ENCODE assay signal across 26 cellular contexts in the genomic region with DNA sequence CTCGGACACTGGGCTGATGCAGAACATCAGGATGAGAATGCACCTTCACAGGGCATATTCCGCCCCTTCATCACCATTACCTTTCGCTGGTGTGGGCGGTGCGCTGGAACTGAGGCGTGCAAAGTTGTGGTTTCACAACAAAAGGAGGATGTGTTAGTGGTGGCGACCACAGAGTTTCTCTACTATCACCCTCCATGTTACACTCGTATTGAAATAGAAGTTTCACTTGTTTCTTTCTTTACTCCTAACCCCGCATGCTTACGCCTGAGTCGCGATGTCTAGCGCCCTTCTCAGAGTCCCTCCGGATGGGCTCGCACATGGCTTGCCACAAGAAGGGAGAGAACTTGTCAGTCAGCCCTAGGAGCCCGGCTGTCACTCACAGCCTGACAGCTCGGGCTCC.
"Had no signal": no experiment of that assay in that cellular context is flagged by ENCODE, and none has a peak within 500 bp of the region (broad histone marks: within the 10 kb centered on the region; RNA-seq: fewer than 3 reads in every experiment).

No MANE protein-coding gene starts in this region.

- H3K27me3 Mint-ChIP-seq: activated B cell treated with CpG ODN at 0.5 μM for 24 hours; activated CD4-positive, alpha-beta T cell treated with anti-CD3 and anti-CD28 coated beads, Interleukin-2, amount 10 ng/mL, durations not matched to agents 24 days and 14 days; activated naive CD8-positive, alpha-beta T cell; activated T-helper 17 cell treated with anti-CD3 and anti-CD28 coated beads, Interleukin-2, amount 50 U/mL, for 72 hours; brain; T-cell had no signal

- H3K4me1 Mint-ChIP-seq: activated B cell treated with CpG ODN at 0.5 μM for 24 hours; activated CD4-positive, alpha-beta T cell treated with anti-CD3 and anti-CD28 coated beads, Interleukin-2, amount 10 ng/mL, durations not matched to agents 24 days and 14 days; activated T-helper 17 cell treated with anti-CD3 and anti-CD28 coated beads, Interleukin-2, amount 50 U/mL, for 72 hours; T-cell had no signal

- ATAC-seq: activated T-helper 17 cell treated with anti-CD3 and anti-CD28 coated beads, Interleukin-2, amount 50 U/mL, for 72 hours; T-cell had no signal

- H3K27ac Mint-ChIP-seq: activated B cell treated with CpG ODN at 0.5 μM for 24 hours; activated CD4-positive, alpha-beta T cell treated with anti-CD3 and anti-CD28 coated beads, Interleukin-2, amount 10 ng/mL, durations not matched to agents 24 days and 14 days; activated naive CD4-positive, alpha-beta T cell treated with anti-CD3 and anti-CD28 coated beads for 36 hours; activated naive CD8-positive, alpha-beta T cell; activated T-helper 17 cell treated with anti-CD3 and anti-CD28 coated beads, Interleukin-2, amount 50 U/mL, for 72 hours; T-cell had no signal

- H3K4me1 ChIP-seq: Peyer's patch, SJSA1 had no signal

- DNase-seq: activated B cell treated with CpG ODN at 0.5 μM for 24 hours; activated CD4-positive, alpha-beta T cell treated with anti-CD3 and anti-CD28 coated beads for 1 hour; activated CD4-positive, alpha-beta T cell treated with anti-CD3 and anti-CD28 coated beads, Interleukin-2, amount 50 U/mL, for 48 hours; activated gamma-delta T cell; activated naive CD4-positive, alpha-beta T cell treated with anti-CD3 and anti-CD28 coated beads for 36 hours; activated T-cell treated with anti-CD3 and anti-CD28 coated beads for 4 hours; activated T-cell treated with anti-CD3 and anti-CD28 coated beads, Interleukin-2, amount 50 U/mL, for 48 hours; amygdala; MG63; NCI-H1105 treated with DMSO at 0.1 percent for 48 hours; NCI-H1436 treated with DMSO at 0.1 percent for 48 hours; NCI-H187; NCI-H2081; NCI-H446; NCI-H524; Peyer's patch; Right ventricle myocardium superior; T-cell; T-helper 2 cell; T1000 had no signal

- H3K27ac ChIP-seq: Peyer's patch, RWPE1, SJSA1 had no signal

- H3K27me3 ChIP-seq: MG63, Peyer's patch, SJSA1 had no signal

- H3K4me3 ChIP-seq: MG63, Peyer's patch, SJSA1 had no signal

- H3K4me3 Mint-ChIP-seq: activated B cell treated with CpG ODN at 0.5 μM for 24 hours; activated CD4-positive, alpha-beta T cell treated with anti-CD3 and anti-CD28 coated beads, Interleukin-2, amount 10 ng/mL, durations not matched to agents 24 days and 14 days; activated naive CD4-positive, alpha-beta T cell treated with anti-CD3 and anti-CD28 coated beads for 36 hours; activated naive CD8-positive, alpha-beta T cell; activated T-helper 17 cell treated with anti-CD3 and anti-CD28 coated beads, Interleukin-2, amount 50 U/mL, for 72 hours; brain; T-cell had no signal

- H3K36me3 ChIP-seq: MG63, Peyer's patch, SJSA1 had no signal

- H3K9me3 ChIP-seq: MG63, Peyer's patch had no signal

- H3K36me3 Mint-ChIP-seq: activated naive CD8-positive, alpha-beta T cell; T-cell had no signal
